ENCODE assay signal across 14 cellular contexts in the genomic region with DNA sequence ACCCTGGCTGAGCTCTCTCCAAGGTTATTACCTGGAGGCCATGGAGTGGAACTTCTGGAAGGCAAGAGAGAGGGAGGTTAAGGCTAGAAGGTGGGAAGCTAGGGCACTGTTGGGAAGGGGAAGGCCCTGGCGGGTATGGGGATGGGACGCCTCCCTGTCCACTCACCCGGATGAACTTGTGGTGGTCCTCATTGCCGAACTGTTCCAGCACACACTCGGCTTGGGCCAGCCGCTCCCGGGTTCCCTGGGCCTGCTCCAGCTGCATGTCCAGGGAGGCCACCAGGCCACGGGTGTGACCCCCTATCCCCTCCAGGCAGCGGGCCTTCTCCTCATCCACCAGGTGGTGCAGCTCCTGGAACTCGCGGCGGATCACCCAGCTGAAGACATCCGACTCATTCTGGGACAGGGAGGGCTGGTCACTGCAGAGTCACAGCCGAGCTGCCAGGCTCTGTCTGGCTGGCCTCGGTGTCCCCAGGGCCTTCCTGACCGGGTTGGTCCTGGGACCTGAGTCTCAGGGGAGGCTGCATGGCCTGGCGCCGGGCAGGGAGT. TPM values are rescaled to one million over a fixed set of nuclear protein-coding genes. Genes with fewer than 3 reads are reported as not detected.
"Had no signal": no experiment of that assay in that cellular context is flagged by ENCODE, and none has a peak within 500 bp of the region (broad histone marks: within the 10 kb centered on the region; RNA-seq: fewer than 3 reads in every experiment).

No MANE protein-coding gene starts in this region.

RNA-seq across cellular contexts. Expression of gene TRIM50, which starts 9.2 kb away (rescaled TPM):
- total RNA-seq: activated CD4-positive, alpha-beta memory T cell treated with anti-CD3 and anti-CD28 coated beads, Interleukin-2, amount 10 ng/mL, durations not matched to agents 7 days and 5 days; activated CD4-positive, alpha-beta T cell treated with anti-CD3 and anti-CD28 coated beads, Interleukin-2, amount 10 ng/mL, durations not matched to agents 7 days and 5 days; activated naive CD8-positive, alpha-beta T cell treated with anti-CD3 and anti-CD28 coated beads, Interleukin-2, amount 10 ng/mL, durations not matched to agents 7 days and 5 days; activated T-cell treated with anti-CD3 and anti-CD28 coated beads, Interleukin-2, amount 50 U/mL, for 72 hours; ascending aorta; bronchial epithelial cell; cardiac septum; cerebellum; foreskin keratinocyte; T-helper 17 cell had no signal
- polyA plus RNA-seq: foreskin keratinocyte had no signal

RNA-seq across cellular contexts. Expression of gene FKBP6, which starts 9.2 kb away (rescaled TPM):
- total RNA-seq: activated CD4-positive, alpha-beta memory T cell treated with anti-CD3 and anti-CD28 coated beads, Interleukin-2, amount 10 ng/mL, durations not matched to agents 7 days and 5 days; activated CD4-positive, alpha-beta T cell treated with anti-CD3 and anti-CD28 coated beads, Interleukin-2, amount 10 ng/mL, durations not matched to agents 7 days and 5 days; activated naive CD4-positive, alpha-beta T cell treated with anti-CD3 and anti-CD28 coated beads, Interleukin-2, amount 50 U/mL, for 72 hours; activated naive CD8-positive, alpha-beta T cell treated with anti-CD3 and anti-CD28 coated beads, Interleukin-2, amount 10 ng/mL, durations not matched to agents 7 days and 5 days; activated T-cell treated with anti-CD3 and anti-CD28 coated beads, Interleukin-2, amount 50 U/mL, for 72 hours; ascending aorta; bronchial epithelial cell; cardiac septum; cerebellum; esophagus muscularis mucosa; foreskin keratinocyte; gastrocnemius medialis; heart left ventricle; T-helper 17 cell had no signal
- polyA plus RNA-seq: foreskin keratinocyte, heart left ventricle had no signal
